In the genomic region with DNA sequence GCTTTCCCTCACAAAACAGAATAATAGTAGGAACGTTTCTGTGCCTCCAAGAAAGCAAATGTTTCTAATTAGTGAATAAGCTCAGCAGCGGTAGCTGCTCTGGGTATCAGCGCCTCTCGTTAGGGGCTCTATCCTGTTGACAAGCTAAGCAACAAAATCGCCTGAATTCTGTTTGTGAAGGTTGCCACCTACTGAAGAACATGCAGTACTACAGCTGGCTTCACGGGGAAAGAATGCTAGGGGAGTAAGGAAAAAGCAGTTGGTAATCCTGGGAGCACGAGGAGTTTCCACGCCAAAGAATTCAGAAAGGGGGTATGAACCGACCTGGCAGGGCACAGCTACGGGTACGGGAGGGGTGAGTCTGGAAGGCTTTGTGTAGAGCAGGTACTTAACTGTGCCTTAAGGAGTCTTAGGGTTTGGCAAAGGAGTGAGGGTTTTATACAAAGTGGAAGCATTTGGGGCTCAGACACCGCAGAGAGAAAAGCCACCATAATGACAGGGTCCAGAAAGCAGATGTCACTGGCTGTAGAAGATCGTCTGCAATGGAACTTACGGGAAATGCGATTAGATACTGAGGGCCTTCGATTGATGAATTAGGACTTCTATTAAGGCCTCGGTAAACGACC, we compare ENCODE assay signal across 8 cellular contexts.
DNase-seq lines count a peak whose midpoint lies in the region; ATAC-seq, FAIRE-seq and TF ChIP-seq lines count a peak whose summit lies in the region.

No MANE protein-coding gene starts in this region.

- H3K4me3 ChIP-seq in GM06990 (replicated peaks; ENCODE audit: low read depth, low read length) (no peak overlapping the region), pancreas (no peak overlapping the region)

- intact Hi-C loops in head of caudate nucleus (cut with DNase I) (no loop called here), pancreas (cut with DNase I) (loop anchor here in 1 of 3 donors (10.0 kb wide), 1 partner anchor 300 kb away; no protein-coding TSS in a partner anchor)

- H3K27me3 ChIP-seq in GM06990 (replicated peaks; ENCODE audit: control insufficient read depth, insufficient read depth, low read length) (no peaks in the 10 kb centered on the region), pancreas (no peaks in the 10 kb centered on the region)

- no peaks in the 10 kb centered on the region for H3K4me1 ChIP-seq in pancreas

- FAIRE-seq in H54 (lab: Jason Lieb, UNC) (peak; percentile 97), pancreas (lab: Jason Lieb, UNC) (peak; percentile 41)

- peak; percentile 86 to 100 (median 97) for ATAC-seq in pancreas

- 20 to 22% methylated on average over 18 of the region's 18 CpGs for WGBS in pancreas, 2 donors

- TF ChIP-seq CTCF in GM06990 (IDR thresholded peaks at IDR 0.05; ENCODE audit: insufficient read depth, low read length, poor library complexity, severe bottlenecking) = peak; percentile 84
- TF ChIP-seq CTCF in LNCAP (IDR thresholded peaks at IDR 0.05) = peak; percentile 92
- peak; percentile 81 to 90 (median 86) for TF ChIP-seq CTCF in pancreas (IDR thresholded peaks at IDR 0.05)

- DNase-seq in GM06990 (ENCODE audit: extremely low read depth, insufficient read length) (peak; percentile 6), H54 (ENCODE audit: insufficient read length, low spot score) (peak; percentile 50), RPMI7951 (ENCODE audit: low read depth) (peak; percentile 67), head of caudate nucleus (peak in 40 of 42 donors; percentile 7 to 83 (median 58)), pancreas (peak in 4 of 6 donors; percentile 24 to 71 (median 30)), NCI-H1048 (lab: John Stamatoyannopoulos, UW) (no peak)
- DNase-seq in activated naive CD4-positive, alpha-beta T cell treated with anti-CD3 and anti-CD28 coated beads, Interleukin-2, amount 50 U/mL, for 16 hours = peak; percentile 20

- H3K36me3 ChIP-seq in GM06990 (ENCODE audit: control insufficient read depth, insufficient read depth, low read length) = no peaks in the 10 kb centered on the region
- no peaks in the 10 kb centered on the region for H3K36me3 ChIP-seq in pancreas

- TF ChIP-seq POLR2A in H54 (IDR thresholded peaks at IDR 0.05; ENCODE audit: low read depth, low read length) = no peak

- no peaks in the 10 kb centered on the region for H3K9me3 ChIP-seq in pancreas

- no peak overlapping the region for H3K27ac ChIP-seq in pancreas
